35 cellular contexts compared by ENCODE assay signal in the genomic region with DNA sequence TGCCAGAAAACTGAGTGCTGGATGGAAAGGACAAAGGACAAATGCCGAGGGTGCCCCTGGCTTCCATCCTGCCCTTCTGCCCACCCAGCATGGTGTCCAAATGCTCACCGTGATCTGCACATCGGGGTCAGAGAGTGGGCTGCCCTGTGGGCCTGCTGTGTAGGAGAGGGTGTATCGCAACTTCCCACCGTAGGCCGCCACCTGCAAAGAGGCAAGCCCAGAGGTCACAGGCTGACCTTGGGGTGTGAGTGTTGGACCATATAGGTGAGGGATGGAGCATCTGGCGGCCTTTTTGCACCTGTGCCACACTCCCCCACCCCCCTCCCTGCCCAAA. TPM values are rescaled to one million over a fixed set of nuclear protein-coding genes. Genes with fewer than 3 reads are reported as not detected.
DNase-seq lines count a peak whose midpoint lies in the region; ATAC-seq and TF ChIP-seq lines count a peak whose summit lies in the region.
"Had no signal": no experiment of that assay in that cellular context is flagged by ENCODE, and none has a peak within 500 bp of the region (broad histone marks: within the 10 kb centered on the region; RNA-seq: fewer than 3 reads in every experiment).

No MANE protein-coding gene starts in this region.

- H3K9me3 ChIP-seq in H9 (ENCODE audit: control insufficient read depth, low read depth, low read length) = no peaks in the 10 kb centered on the region
- H3K9me3 ChIP-seq in OCI-LY3 (ENCODE audit: insufficient read depth, low read length) = no peaks in the 10 kb centered on the region
- H3K9me3 ChIP-seq in transverse colon = no peaks in the 10 kb centered on the region
- H3K9me3 ChIP-seq: Caco-2, pancreas, SJSA1, vagina had no signal

- H4K8ac ChIP-seq in H9 (replicated peaks; ENCODE audit: insufficient read length, low read depth, low read length) = no peak overlapping the region

- H4K20me1 ChIP-seq in H9 (ENCODE audit: control insufficient read depth, insufficient read depth, insufficient read length) (peaks cover 2% of the 10 kb centered on the region), OCI-LY3 (ENCODE audit: insufficient read depth, low read length) (no peaks in the 10 kb centered on the region)

- H3K4me1 Mint-ChIP-seq in H9 (peaks cover 17 to 25% of the 10 kb centered on the region in 2 experiments), memory B cell (peaks cover 14% of the 10 kb centered on the region)
- H3K4me1 Mint-ChIP-seq: activated CD4-positive, alpha-beta T cell treated with anti-CD3 and anti-CD28 coated beads, Interleukin-2, amount 10 ng/mL, durations not matched to agents 24 days and 14 days; immature natural killer cell had no signal

- intact Hi-C loops in transverse colon (cut with DNase I; ENCODE audit: low total_unique reads) = no loop called here

- H3K36me3 ChIP-seq in OCI-LY3 (replicated peaks; ENCODE audit: low read depth, low read length) = no peaks in the 10 kb centered on the region
- peaks cover 0 to 16% (median 7%) of the 10 kb centered on the region in 4 donors for H3K36me3 ChIP-seq in transverse colon

- H3K4me1 ChIP-seq in H9 (ENCODE audit: insufficient read depth, low read length) (peaks cover 7% of the 10 kb centered on the region; the same call in 1 of the 2 replicates), OCI-LY3 (ENCODE audit: low read length) (peaks cover 37% of the 10 kb centered on the region), transverse colon (peaks cover 0 to 13% (median 8%) of the 10 kb centered on the region in 4 donors)
- H3K4me1 ChIP-seq: Caco-2, pancreas had no signal

- no peak overlapping the region for H2BK12ac ChIP-seq in H9 (ENCODE audit: insufficient read length, low read depth, low read length)

- H3K14ac ChIP-seq in H9 (ENCODE audit: insufficient read depth, low read length) = peak overlapping the region; percentile 28; the same call in 1 of the 2 replicates

- no peak overlapping the region for H3K4ac ChIP-seq in H9 (ENCODE audit: low read depth, low read length)

- H3K18ac ChIP-seq in H9 (ENCODE audit: insufficient read length, low read depth, low read length) = peak overlapping the region; percentile 21

- H3T11ph ChIP-seq in H9 (ENCODE audit: low read length) = no peak overlapping the region

- H3K79me1 ChIP-seq in H9 (ENCODE audit: insufficient read depth, low read depth, low read length, poor library complexity, severe bottlenecking) = no peaks in the 10 kb centered on the region

- H4K5ac ChIP-seq in H9 (ENCODE audit: insufficient read length, low read depth, low read length) = no peak overlapping the region

- H3K9ac ChIP-seq in H9 (ENCODE audit: extremely low read depth, insufficient read length, low read length) (no peak overlapping the region), OCI-LY3 (ENCODE audit: low read length) (peak overlapping the region; percentile 50; the same call in 1 of the 2 replicates)

- no peak overlapping the region for H3K23ac ChIP-seq in H9 (ENCODE audit: insufficient read length, low read depth, low read length)

- no peak overlapping the region for H2BK15ac ChIP-seq in H9 (ENCODE audit: low read depth, low read length)

- no peaks in the 10 kb centered on the region for H3K27me3 Mint-ChIP-seq in H9 (ENCODE audit: low read depth)
- no peaks in the 10 kb centered on the region for H3K27me3 Mint-ChIP-seq in memory B cell
- H3K27me3 Mint-ChIP-seq: activated CD4-positive, alpha-beta T cell treated with anti-CD3 and anti-CD28 coated beads, Interleukin-2, amount 10 ng/mL, durations not matched to agents 24 days and 14 days had no signal

- DNase-seq in H9 (no peak), memory B cell (ENCODE audit: low spot score in 2 of 2) (no peak), transverse colon (peak; percentile 54)
- DNase-seq in activated naive CD4-positive, alpha-beta T cell treated with Interleukin-2 at 50 U/mL for 16 hours = no peak
- DNase-seq: activated CD4-positive, alpha-beta T cell treated with anti-CD3 and anti-CD28 coated beads, Interleukin-2, amount 10 ng/mL, durations not matched to agents 24 days and 14 days; activated CD8-positive, alpha-beta memory T cell treated with anti-CD3 and anti-CD28 coated beads for 24 hours; activated T-cell treated with anti-CD3 and anti-CD28 coated beads for 4 hours; aorta; C1 segment of cervical spinal cord; DMS79; hypothalamus; immature natural killer cell; left cardiac atrium; NCI-H446; NCI-H748 treated with DMSO at 0.1 percent for 48 hours; pancreas; stimulated activated naive CD8-positive, alpha-beta T cell treated with anti-CD3 and anti-CD28 coated beads, Interleukin-15, Interleukin-2, amounts not matched to agents 100 U/mL and 50 U/mL, for 24 hours; T1000 had no signal

- TF ChIP-seq CTCF in H9 (conservative IDR thresholded peaks at IDR 0.05) = no peak
- no peak for TF ChIP-seq CTCF in OCI-LY3 (IDR thresholded peaks at IDR 0.05; ENCODE audit: low read depth, low read length)
- TF ChIP-seq CTCF in transverse colon (IDR thresholded peaks at IDR 0.05) = no peak

- no peak overlapping the region for H2BK20ac ChIP-seq in H9 (ENCODE audit: low read depth, low read length, poor library complexity, severe bottlenecking)

- no peak for ATAC-seq in memory B cell (ENCODE audit: low read depth)
- no peak for ATAC-seq in HG03457 (IDR thresholded peaks at IDR 0.05; ENCODE audit: unreplicated experiment)
- no peak for ATAC-seq in GM19463 (IDR thresholded peaks at IDR 0.05; ENCODE audit: unreplicated experiment)
- ATAC-seq: activated naive CD4-positive, alpha-beta T cell treated with anti-CD3 and anti-CD28 coated beads, Interleukin-2, amount 50 U/mL, for 72 hours; left cardiac atrium; pancreas; stimulated activated naive CD8-positive, alpha-beta T cell treated with anti-CD3 and anti-CD28 coated beads, Interleukin-15, Interleukin-2, amounts not matched to agents 100 U/mL and 50 U/mL, for 24 hours had no signal

- H4K91ac ChIP-seq in H9 (ENCODE audit: insufficient read length, low read depth, low read length) = no peak overlapping the region

- no peak for TF ChIP-seq EP300 in transverse colon (IDR thresholded peaks at IDR 0.05; ENCODE audit: low read depth)

- peaks cover 29 to 51% (median 40%) of the 10 kb centered on the region in 3 experiments; a peak in 6 of 7 replicates for H3K36me3 Mint-ChIP-seq in H9 (ENCODE audit: insufficient read depth in 1 of 3, low read depth in 3 of 3)
- peaks cover 2% of the 10 kb centered on the region for H3K36me3 Mint-ChIP-seq in memory B cell
- H3K36me3 Mint-ChIP-seq: immature natural killer cell had no signal

- H3K27me3 ChIP-seq in H9 (ENCODE audit: insufficient read depth, low read length) = no peaks in the 10 kb centered on the region
- no peaks in the 10 kb centered on the region for H3K27me3 ChIP-seq in OCI-LY3 (ENCODE audit: low read depth, low read length)
- no peaks in the 10 kb centered on the region for H3K27me3 ChIP-seq in transverse colon
- H3K27me3 ChIP-seq: pancreas, SJSA1, vagina had no signal

- WGBS in H9 (ENCODE audit: extremely low coverage, insufficient read length, low lambda C conversion rate) = no CpG with 5 or more reads among the region's 7 CpGs
- 68% methylated on average over 2 of the region's 7 CpGs; no CpG with 5 or more reads in 1 of the 2 donors for WGBS in transverse colon (ENCODE audit: low coverage in 1 of 2), 2 donors

- H2AFZ ChIP-seq in H9 (ENCODE audit: low read length) (no peak overlapping the region), OCI-LY3 (ENCODE audit: low read depth, low read length) (no peak overlapping the region)

- no peak overlapping the region for H3K4me2 ChIP-seq in H9 (ENCODE audit: insufficient read depth, insufficient read length, low read length)
- peak overlapping the region; percentile 74 for H3K4me2 ChIP-seq in OCI-LY3 (ENCODE audit: low read length)

- H3K27ac ChIP-seq in H9 (ENCODE audit: insufficient read length, low read depth, low read length) = no peak overlapping the region
- H3K27ac ChIP-seq in OCI-LY3 (ENCODE audit: low read length) = peak overlapping the region; percentile 91
- peak overlapping the region in 3 of 4 donors; percentile 20 to 77 (median 47) for H3K27ac ChIP-seq in transverse colon
- H3K27ac ChIP-seq: HL-60, pancreas, SJSA1, vagina, VCaP had no signal

- TF ChIP-seq POLR2A in transverse colon (IDR thresholded peaks at IDR 0.05) = no peak

- in situ Hi-C loops in transverse colon (cut with MboI; ENCODE audit: low pct_ligation_motif_present in 1 of 4, low pct_unique_long_range_greater_than_20kb in 1 of 4, low sequenced_read_pairs in 3 of 4) = loop anchor here in 1 of 4 donors (25.0 kb wide), 1 partner anchor 97 kb away; no protein-coding TSS in a partner anchor

- H2BK5ac ChIP-seq in H9 (ENCODE audit: insufficient read length, low read length) = no peak overlapping the region

- H3K79me2 ChIP-seq in H9 (ENCODE audit: insufficient read depth, low read length) = no peaks in the 10 kb centered on the region
- no peaks in the 10 kb centered on the region for H3K79me2 ChIP-seq in OCI-LY3 (ENCODE audit: low read length)

- H3K4me3 ChIP-seq in OCI-LY3 (ENCODE audit: low read length) (peak overlapping the region; percentile 28; the same call in 1 of the 2 replicates), transverse colon (no peak overlapping the region)
- H3K4me3 ChIP-seq: pancreas, SJSA1, skin epidermis, vagina had no signal

- peak overlapping the region in 1 of 3 experiments; percentile 79; a peak in 2 of 7 replicates for H3K27ac Mint-ChIP-seq in H9
- peak overlapping the region; percentile 87 for H3K27ac Mint-ChIP-seq in memory B cell
- H3K27ac Mint-ChIP-seq: activated CD4-positive, alpha-beta T cell treated with anti-CD3 and anti-CD28 coated beads, Interleukin-2, amount 10 ng/mL, durations not matched to agents 24 days and 14 days; activated naive CD4-positive, alpha-beta T cell treated with anti-CD3 and anti-CD28 coated beads, Interleukin-2, amount 50 U/mL, for 72 hours; immature natural killer cell had no signal

- no peak overlapping the region for H3K56ac ChIP-seq in H9 (ENCODE audit: insufficient read length, low read depth, low read length)

- H3K4me3 Mint-ChIP-seq in H9 = no peak overlapping the region
- no peak overlapping the region for H3K4me3 Mint-ChIP-seq in memory B cell
- H3K4me3 Mint-ChIP-seq: activated CD4-positive, alpha-beta T cell treated with anti-CD3 and anti-CD28 coated beads, Interleukin-2, amount 10 ng/mL, durations not matched to agents 24 days and 14 days; immature natural killer cell; neural crest cell had no signal

- no peak overlapping the region for H2BK120ac ChIP-seq in H9 (ENCODE audit: low read depth, low read length, poor library complexity, severe bottlenecking)

- no peaks in the 10 kb centered on the region for H3K9me3 Mint-ChIP-seq in H9
- H3K9me3 Mint-ChIP-seq in memory B cell = no peaks in the 10 kb centered on the region
- H3K9me3 Mint-ChIP-seq: activated CD4-positive, alpha-beta T cell treated with anti-CD3 and anti-CD28 coated beads, Interleukin-2, amount 10 ng/mL, durations not matched to agents 24 days and 14 days; activated naive CD4-positive, alpha-beta T cell treated with anti-CD3 and anti-CD28 coated beads, Interleukin-2, amount 50 U/mL, for 72 hours; immature natural killer cell; neural crest cell had no signal

- H2AK5ac ChIP-seq in H9 (ENCODE audit: insufficient read length, low read length) = no peak overlapping the region

- no peaks in the 10 kb centered on the region for H3K23me2 ChIP-seq in H9 (ENCODE audit: insufficient read length, low read depth, low read length, poor library complexity, severe bottlenecking)

RNA-seq across cellular contexts. Expression of gene LDLRAD2, which starts 53.5 kb away (rescaled TPM):
- total RNA-seq in H9 (2021) = 0.88 and 1.0 TPM in 2 replicates
- under 1 TPM in 1 of 4 donors, not detected in 3; 0.48 TPM for total RNA-seq in transverse colon
- total RNA-seq: bronchial epithelial cell, Caco-2, H4, LHCN-M2, lung microvascular endothelial cell, renal cortical epithelial cell, SJSA1, temporal lobe, vagina had no signal
